In the genomic region with DNA sequence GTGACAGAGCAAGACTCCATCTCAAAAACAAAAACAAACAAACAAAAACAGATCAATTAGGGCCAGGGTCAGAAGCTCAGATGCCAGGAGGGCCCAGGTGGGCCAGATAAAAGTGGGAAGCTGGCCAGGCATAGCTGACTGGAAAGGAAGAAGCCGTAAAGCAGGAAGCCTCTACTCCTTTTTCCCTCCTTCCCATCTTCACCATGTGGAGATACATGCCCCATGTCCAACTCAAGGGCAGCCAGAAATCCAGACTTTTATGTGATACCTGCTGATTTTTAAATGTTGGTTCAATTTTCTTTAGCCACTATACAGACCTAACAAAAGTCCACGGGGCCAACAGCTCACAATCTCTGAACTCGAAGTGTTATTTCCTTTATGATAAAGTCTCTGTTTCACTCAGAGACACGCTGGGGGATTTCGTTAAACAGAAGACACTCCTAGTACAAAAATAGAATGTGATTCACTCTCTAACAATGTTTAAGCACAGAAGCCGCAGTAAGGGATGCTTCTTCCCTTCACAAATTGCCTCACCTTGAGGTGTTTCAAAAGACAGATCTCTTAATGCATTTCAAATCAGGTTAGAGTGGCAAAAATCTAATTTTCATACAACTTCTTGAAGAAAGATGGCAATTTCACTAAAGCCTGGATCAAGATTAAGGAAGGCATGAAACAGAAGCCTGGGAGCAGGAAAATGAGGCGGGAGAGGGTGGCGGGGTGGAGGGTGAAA, we compare ENCODE assay signal across 9 cellular contexts. TPM values are rescaled to one million over a fixed set of nuclear protein-coding genes. Genes with fewer than 3 reads are reported as not detected.
DNase-seq lines count a peak whose midpoint lies in the region; ATAC-seq and TF ChIP-seq lines count a peak whose summit lies in the region.
"Had no signal": no experiment of that assay in that cellular context is flagged by ENCODE, and none has a peak within 500 bp of the region (broad histone marks: within the 10 kb centered on the region; RNA-seq: fewer than 3 reads in every experiment).

No MANE protein-coding gene starts in this region.

- H3K4me3 Mint-ChIP-seq in WTC11: no peak overlapping the region

- TF ChIP-seq CTCF in HCT116 (IDR thresholded peaks at IDR 0.05 in 2 of 3, conservative IDR thresholded peaks at IDR 0.05 in 1 of 3; ENCODE audit: borderline replicate concordance in 1 of 3, insufficient read depth in 1 of 3, low read depth in 2 of 3, low read length in 2 of 3) (no peak), WTC11 (IDR thresholded peaks at IDR 0.05) (no peak), OCI-LY7 (conservative IDR thresholded peaks at IDR 0.05; ENCODE audit: low read length) (no peak)

- no TSS peak for BruUV-seq in HCT116 (replicated peaks; lab: Mats Ljungman, UMichigan)
- no TSS peak for BruUV-seq in OCI-LY7 (replicated peaks; lab: Mats Ljungman, UMichigan)

- H3K36me3 Mint-ChIP-seq in WTC11: no peaks in the 10 kb centered on the region

- peak overlapping the region; percentile 77 for H2AFZ ChIP-seq in HCT116 (ENCODE audit: low read depth, low read length, poor library complexity, severe bottlenecking)
- H2AFZ ChIP-seq in OCI-LY7 (ENCODE audit: low read length): no peak overlapping the region

- no peaks in the 10 kb centered on the region for H3K9me3 ChIP-seq in HCT116 (ENCODE audit: control insufficient read depth in 1 of 2, insufficient read depth in 1 of 2, low read depth in 1 of 2, low read length in 2 of 2)
- H3K9me3 ChIP-seq in OCI-LY7 (ENCODE audit: low read length): no peaks in the 10 kb centered on the region

- H3K36me3 ChIP-seq in HCT116 (ENCODE audit: control insufficient read depth in 1 of 2, insufficient read depth in 2 of 2, low read length in 2 of 2) (no peaks in the 10 kb centered on the region), OCI-LY7 (ENCODE audit: insufficient read depth, low read length) (no peaks in the 10 kb centered on the region)

- DNase-seq in HCT116 (ENCODE audit: low read depth, low spot score) (no peak), MV-4-11 (lab: John Stamatoyannopoulos, UW) (peak; percentile 63), hepatic stellate cell (ENCODE audit: low spot score) (peak; percentile 72), WTC11 (ENCODE audit: low spot score) (no peak), NCI-H1105 treated with DMSO at 0.1 percent for 48 hours (lab: John Stamatoyannopoulos, UW) (no peak), OCI-LY7 (ENCODE audit: low spot score) (no peak), KG1 (lab: John Stamatoyannopoulos, UW) (no peak)

- intact Hi-C loops in HCT116 (cut with micrococcal nuclease): no loop called here
- intact Hi-C loops in OCI-LY7 (cut with micrococcal nuclease; ENCODE audit: unreplicated experiment): no loop called here

- H3K4me1 ChIP-seq in HCT116 (ENCODE audit: control insufficient read depth in 1 of 2, insufficient read depth in 2 of 2, low read length in 2 of 2) (peaks cover 7 to 25% of the 10 kb centered on the region in 2 experiments; a peak in 3 of 4 replicates), OCI-LY7 (ENCODE audit: insufficient read depth, low read length, poor library complexity, severe bottlenecking) (peaks cover 22% of the 10 kb centered on the region)

- H3K4me1 Mint-ChIP-seq in WTC11: peaks cover 21% of the 10 kb centered on the region

- H3K9me2 ChIP-seq in HCT116 (ENCODE audit: insufficient read depth) (no peaks in the 10 kb centered on the region), OCI-LY7 (ENCODE audit: insufficient read depth, low read length) (no peaks in the 10 kb centered on the region)

- H3K4me3 ChIP-seq in HCT116 (replicated peaks in 1 of 2; ENCODE audit: low read depth in 1 of 2, low read length in 2 of 2): peak overlapping the region in 1 of 2 experiments; percentile 9; a peak in 1 of 4 replicates
- no peak overlapping the region for H3K4me3 ChIP-seq in OCI-LY7 (ENCODE audit: low read depth, low read length, poor library complexity, severe bottlenecking)

- H3K27me3 Mint-ChIP-seq in WTC11 (ENCODE audit: low read depth): peaks cover 25% of the 10 kb centered on the region

- CTCF ChIA-PET in HCT116 (lab: Charles Lee) (no interaction called here), WTC11 (lab: Charles Lee) (no interaction called here), OCI-LY7 (lab: Charles Lee; ENCODE audit: unreplicated experiment) (no interaction called here)

- no peak overlapping the region for H3K9ac ChIP-seq in HCT116 (ENCODE audit: low read length)

- ATAC-seq in GM18520 (IDR thresholded peaks at IDR 0.05; ENCODE audit: unreplicated experiment) (peak; percentile 79), HCT116 (no peak), WTC11 (no peak)

- H3K27ac ChIP-seq in HCT116 (ENCODE audit: low read depth, low read length) (no peak overlapping the region), OCI-LY7 (ENCODE audit: low read depth, low read length, poor library complexity, severe bottlenecking) (no peak overlapping the region)

- POLR2A ChIA-PET in HCT116 (lab: Charles Lee) (no interaction called here), WTC11 (lab: Charles Lee) (no interaction called here), OCI-LY7 (lab: Charles Lee) (interaction anchor here (0.9 kb wide), 1 partner anchor 23 kb away, joined by 3 read pairs; no protein-coding TSS in a partner anchor)

- RAD21 ChIA-PET in HCT116 (lab: Charles Lee; ENCODE audit: low non-redundant PET in 1 of 2, low total read pairs in 2 of 2, uncharacterized antibody in 2 of 2, unreplicated experiment in 2 of 2): no interaction called here

- H4K20me1 ChIP-seq in HCT116 (ENCODE audit: insufficient read depth): no peaks in the 10 kb centered on the region
- no peaks in the 10 kb centered on the region for H4K20me1 ChIP-seq in OCI-LY7 (ENCODE audit: insufficient read depth, low read length)

- no peak overlapping the region for H3K27ac Mint-ChIP-seq in WTC11

- no peak for TF ChIP-seq POLR2A in HCT116 (IDR thresholded peaks at IDR 0.05; ENCODE audit: borderline replicate concordance, extremely low read depth, insufficient read depth, insufficient read length)

- H3K4me2 ChIP-seq in HCT116 (ENCODE audit: low read length): peak overlapping the region; percentile 63
- H3K4me2 ChIP-seq in OCI-LY7 (ENCODE audit: low read length): no peak overlapping the region

- no peaks in the 10 kb centered on the region for H3K27me3 ChIP-seq in HCT116 (ENCODE audit: insufficient read depth, low read length)

- TF ChIP-seq RAD21 in HCT116 (IDR thresholded peaks at IDR 0.05; ENCODE audit: low read depth): no peak

- H3K79me2 ChIP-seq in HCT116 (ENCODE audit: insufficient read depth, low read length) (no peaks in the 10 kb centered on the region), OCI-LY7 (ENCODE audit: insufficient read depth, low read depth, low read length) (no peaks in the 10 kb centered on the region)

- H3K9me3 Mint-ChIP-seq in WTC11: no peaks in the 10 kb centered on the region

TF ChIP-seq in HCT116, 20 proteins besides CTCF, POLR2A, EP300 and RAD21 (continues in another document):
- TF ChIP-seq YY1 (IDR thresholded peaks at IDR 0.05; ENCODE audit: extremely low read depth, insufficient replicate concordance, low read depth, low read length): no peak

TF ChIP-seq in WTC11, 78 proteins besides CTCF, POLR2A, EP300 and RAD21 (continues in another document):
- TF ChIP-seq, protein P1, sequence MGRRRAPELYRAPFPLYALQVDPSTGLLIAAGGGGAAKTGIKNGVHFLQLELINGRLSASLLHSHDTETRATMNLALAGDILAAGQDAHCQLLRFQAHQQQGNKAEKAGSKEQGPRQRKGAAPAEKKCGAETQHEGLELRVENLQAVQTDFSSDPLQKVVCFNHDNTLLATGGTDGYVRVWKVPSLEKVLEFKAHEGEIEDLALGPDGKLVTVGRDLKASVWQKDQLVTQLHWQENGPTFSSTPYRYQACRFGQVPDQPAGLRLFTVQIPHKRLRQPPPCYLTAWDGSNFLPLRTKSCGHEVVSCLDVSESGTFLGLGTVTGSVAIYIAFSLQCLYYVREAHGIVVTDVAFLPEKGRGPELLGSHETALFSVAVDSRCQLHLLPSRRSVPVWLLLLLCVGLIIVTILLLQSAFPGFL (CRISPR knock-in tag; IDR thresholded peaks at IDR 0.05; ENCODE audit: borderline replicate concordance): no peak
- no peak for TF ChIP-seq GRHL2 (CRISPR knock-in tag; IDR thresholded peaks at IDR 0.05; ENCODE audit: insufficient replicate concordance, severe bottlenecking)
- no peak for TF ChIP-seq FOXJ3 (CRISPR knock-in tag; IDR thresholded peaks at IDR 0.05; ENCODE audit: borderline replicate concordance)
- TF ChIP-seq ZNF263 (CRISPR knock-in tag; IDR thresholded peaks at IDR 0.05; ENCODE audit: low read depth): no peak
- TF ChIP-seq ETV6 (CRISPR knock-in tag; IDR thresholded peaks at IDR 0.05): no peak
- TF ChIP-seq JUN (CRISPR knock-in tag; IDR thresholded peaks at IDR 0.05): no peak

RNA-seq across cellular contexts. Expression of a gene that starts 14.0 kb away (rescaled TPM):
- total RNA-seq in HCT116 (2021; ENCODE audit: unreplicated experiment): not detected
- not detected in 2 replicates for polyA plus RNA-seq in HCT116 (2012)
- not detected in 3 replicates for total RNA-seq in WTC11 (2021)
- total RNA-seq in OCI-LY7 (2014; rRNA removed; shearing (Covaris generic)): not detected in 2 replicates
- total RNA-seq in OCI-LY7 (2022): not detected in 2 replicates
- total RNA-seq: subcutaneous adipose tissue had no signal

RNA-seq across cellular contexts. Expression of a gene that starts 48.9 kb away (rescaled TPM):
- 40.9 TPM for total RNA-seq in HCT116 (2021; ENCODE audit: unreplicated experiment)
- 13.3 and 17.2 TPM in 2 replicates for polyA plus RNA-seq in HCT116 (2012)
- 57.8 to 61.3 TPM (median 60.1 TPM) in 3 replicates for total RNA-seq in WTC11 (2021)
- 62.0 and 65.7 TPM in 2 replicates for total RNA-seq in OCI-LY7 (2014; rRNA removed; shearing (Covaris generic))
- total RNA-seq in OCI-LY7 (2022): 171 and 198 TPM in 2 replicates

RNA-seq across cellular contexts. Expression of a gene that starts 49.0 kb away (rescaled TPM):
- total RNA-seq in HCT116 (2021; ENCODE audit: unreplicated experiment): 18.4 TPM
- polyA plus RNA-seq in HCT116 (2012): 9.0 and 12.6 TPM in 2 replicates
- total RNA-seq in WTC11 (2021): 9.3 to 10.9 TPM (median 10.8 TPM) in 3 replicates
- 18.9 and 21.1 TPM in 2 replicates for total RNA-seq in OCI-LY7 (2014; rRNA removed; shearing (Covaris generic))
- total RNA-seq in OCI-LY7 (2022): 55.3 and 55.6 TPM in 2 replicates

Comparison
In these comparisons a context has a peak if more than half of its experiments do, and no peak if none do; other contexts are left out.
1. DNase-seq: peak in MV-4-11 (single experiment) and hepatic stellate cell (single experiment); none in HCT116 (single experiment), WTC11 (single experiment), NCI-H1105 treated with DMSO at 0.1 percent for 48 hours (single experiment), OCI-LY7 (single experiment) and KG1 (single experiment).